Comparison of ENCODE assay signal across 8 cellular contexts in genomic region chr12:51217133-51217967, GRCh38. TPM values are rescaled to one million over a fixed set of nuclear protein-coding genes. Genes with fewer than 3 reads are reported as not detected.
DNase-seq lines count a peak whose midpoint lies in the region; ATAC-seq and TF ChIP-seq lines count a peak whose summit lies in the region.

No MANE protein-coding gene starts in this region.

- H3K27me3 ChIP-seq in BE2C = no peaks in the 10 kb centered on the region

- H3K27ac Mint-ChIP-seq in central memory CD8-positive, alpha-beta T cell (ENCODE audit: low read depth) = peak overlapping the region; percentile 96

- DNase-seq in BE2C (peak; percentile 59), HuH-7.5 (ENCODE audit: low spot score) (peak; percentile 73), kidney tubule cell (ENCODE audit: low spot score) (peak; percentile 54)
- DNase-seq in activated CD4-positive, alpha-beta T cell treated with anti-CD3 and anti-CD28 coated beads for 1 hour = peak; percentile 34
- peak; percentile 26 to 33 for DNase-seq in central memory CD8-positive, alpha-beta T cell (ENCODE audit: low spot score in 2 of 2)
- DNase-seq in stimulated activated CD4-positive, alpha-beta T cell treated with anti-CD3 and anti-CD28 coated beads, Interleukin-1b, Interleukin-23, amount 100 ng/mL, for 48 hours = peak; percentile 24

- H3K4me1 Mint-ChIP-seq in central memory CD8-positive, alpha-beta T cell = peaks cover 12% of the 10 kb centered on the region

- peaks cover 6% of the 10 kb centered on the region for H3K36me3 Mint-ChIP-seq in central memory CD8-positive, alpha-beta T cell (ENCODE audit: insufficient read depth)

- no peaks in the 10 kb centered on the region for H3K27me3 Mint-ChIP-seq in central memory CD8-positive, alpha-beta T cell

- peaks cover 3% of the 10 kb centered on the region; the same call in 1 of the 2 replicates for H3K36me3 ChIP-seq in BE2C

- H3K4me3 ChIP-seq in BE2C (ENCODE audit: low read depth, low read length) = peak overlapping the region; percentile 76

- ATAC-seq in GM19395 (IDR thresholded peaks at IDR 0.05; ENCODE audit: unreplicated experiment) = peak; percentile 31
- ATAC-seq in central memory CD8-positive, alpha-beta T cell (replicated peaks; ENCODE audit: extremely low read depth, poor library complexity, severe bottlenecking) = peak; percentile 44
- ATAC-seq in HG02973 (IDR thresholded peaks at IDR 0.05; ENCODE audit: unreplicated experiment) = no peak

- TF ChIP-seq CTCF in BE2C (IDR thresholded peaks at IDR 0.05; ENCODE audit: low read depth, low read length) = no peak; the same call in 1 of the 2 replicates

- H3K9me3 Mint-ChIP-seq in central memory CD8-positive, alpha-beta T cell = no peaks in the 10 kb centered on the region

- H3K4me1 ChIP-seq in BE2C = peaks cover 5% of the 10 kb centered on the region

- no peaks in the 10 kb centered on the region for H3K9me3 ChIP-seq in BE2C

- H3K4me3 Mint-ChIP-seq in central memory CD8-positive, alpha-beta T cell = peak overlapping the region; percentile 87

RNA-seq across cellular contexts. Expression of gene POU6F1, which starts 0.5 kb away (rescaled TPM):
- 13.6 TPM for polyA plus RNA-seq in BE2C (2012; ENCODE audit: insufficient read depth, insufficient read length, low read depth)

RNA-seq across cellular contexts. Expression of gene DAZAP2, which starts 21.3 kb away (rescaled TPM):
- polyA plus RNA-seq in BE2C (2012; ENCODE audit: insufficient read depth, insufficient read length, low read depth) = 320 TPM

RNA-seq across cellular contexts. Expression of gene TFCP2, which starts 44.4 kb away (rescaled TPM):
- polyA plus RNA-seq in BE2C (2012; ENCODE audit: insufficient read depth, insufficient read length, low read depth) = 43.1 TPM

RNA-seq across cellular contexts. Expression of gene SMAGP, which starts 52.9 kb away (rescaled TPM):
- polyA plus RNA-seq in BE2C (2012; ENCODE audit: insufficient read depth, insufficient read length, low read depth) = 5.8 TPM
